Comparison of ENCODE assay signal across 1 cellular context in the genomic region with DNA sequence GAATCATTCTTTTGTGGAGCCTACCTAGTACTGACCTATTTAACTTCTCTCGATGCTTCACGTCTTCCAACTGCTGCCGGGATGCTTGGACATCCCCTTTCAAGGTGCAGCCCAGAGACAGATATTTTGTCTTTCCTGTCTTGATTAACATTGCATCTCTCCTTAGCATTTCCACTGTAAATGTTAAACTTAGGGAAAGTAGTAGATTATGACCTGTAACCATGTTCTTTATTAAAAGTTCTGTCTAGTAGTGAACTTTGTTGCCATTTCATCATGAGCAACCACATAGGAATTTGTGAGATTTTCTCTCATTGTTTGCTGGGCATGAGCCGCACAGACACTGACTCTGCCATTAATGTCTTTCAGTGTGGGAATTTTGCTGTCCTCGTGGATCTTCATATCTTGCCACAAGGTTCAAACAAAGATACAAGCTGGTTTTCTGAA.
TF ChIP-seq lines count a peak whose summit lies in the region.

No MANE protein-coding gene starts in this region.

TF ChIP-seq in HepG2, 621 proteins besides CTCF, POLR2A, EP300 and RAD21 (continued from another document and continues in another):
- TF ChIP-seq, protein P1, sequence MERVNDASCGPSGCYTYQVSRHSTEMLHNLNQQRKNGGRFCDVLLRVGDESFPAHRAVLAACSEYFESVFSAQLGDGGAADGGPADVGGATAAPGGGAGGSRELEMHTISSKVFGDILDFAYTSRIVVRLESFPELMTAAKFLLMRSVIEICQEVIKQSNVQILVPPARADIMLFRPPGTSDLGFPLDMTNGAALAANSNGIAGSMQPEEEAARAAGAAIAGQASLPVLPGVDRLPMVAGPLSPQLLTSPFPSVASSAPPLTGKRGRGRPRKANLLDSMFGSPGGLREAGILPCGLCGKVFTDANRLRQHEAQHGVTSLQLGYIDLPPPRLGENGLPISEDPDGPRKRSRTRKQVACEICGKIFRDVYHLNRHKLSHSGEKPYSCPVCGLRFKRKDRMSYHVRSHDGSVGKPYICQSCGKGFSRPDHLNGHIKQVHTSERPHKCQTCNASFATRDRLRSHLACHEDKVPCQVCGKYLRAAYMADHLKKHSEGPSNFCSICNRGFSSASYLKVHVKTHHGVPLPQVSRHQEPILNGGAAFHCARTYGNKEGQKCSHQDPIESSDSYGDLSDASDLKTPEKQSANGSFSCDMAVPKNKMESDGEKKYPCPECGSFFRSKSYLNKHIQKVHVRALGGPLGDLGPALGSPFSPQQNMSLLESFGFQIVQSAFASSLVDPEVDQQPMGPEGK (CRISPR knock-in tag; IDR thresholded peaks at IDR 0.05) = no peak
- no peak for TF ChIP-seq ATM (IDR thresholded peaks at IDR 0.05; ENCODE audit: borderline replicate concordance)
- TF ChIP-seq BORCS8-MEF2B (CRISPR knock-in tag; IDR thresholded peaks at IDR 0.05) = no peak
- no peak for TF ChIP-seq CENPX (CRISPR knock-in tag; IDR thresholded peaks at IDR 0.05)
- no peak for TF ChIP-seq ZNF816 (CRISPR knock-in tag; IDR thresholded peaks at IDR 0.05; ENCODE audit: borderline replicate concordance)
- TF ChIP-seq, protein P2, sequence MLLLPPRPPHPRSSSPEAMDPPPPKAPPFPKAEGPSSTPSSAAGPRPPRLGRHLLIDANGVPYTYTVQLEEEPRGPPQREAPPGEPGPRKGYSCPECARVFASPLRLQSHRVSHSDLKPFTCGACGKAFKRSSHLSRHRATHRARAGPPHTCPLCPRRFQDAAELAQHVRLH (CRISPR knock-in tag; IDR thresholded peaks at IDR 0.05; ENCODE audit: borderline replicate concordance, low read depth) = no peak
- no peak; the same call in 1 of the 2 replicates for TF ChIP-seq CREM (IDR thresholded peaks at IDR 0.05)
- TF ChIP-seq CREM (CRISPR knock-in tag; IDR thresholded peaks at IDR 0.05) = no peak
- TF ChIP-seq KLF9 (CRISPR knock-in tag; IDR thresholded peaks at IDR 0.05; ENCODE audit: low read depth) = no peak
- no peak for TF ChIP-seq CENPT (CRISPR knock-in tag; IDR thresholded peaks at IDR 0.05; ENCODE audit: low read depth)
- peak; percentile 63; the same call in 1 of the 3 replicates for TF ChIP-seq MXI1 (IDR thresholded peaks at IDR 0.05; ENCODE audit: borderline replicate concordance, low read depth, low read length)
- TF ChIP-seq ADNP (CRISPR knock-in tag; IDR thresholded peaks at IDR 0.05) = no peak
- no peak for TF ChIP-seq ZNF3 (CRISPR knock-in tag; IDR thresholded peaks at IDR 0.05)
- no peak for TF ChIP-seq GABPA (IDR thresholded peaks at IDR 0.05; ENCODE audit: low read depth, low read length)
- peak; percentile 29; the same call in 1 of the 2 replicates for TF ChIP-seq GABPA (CRISPR knock-in tag; IDR thresholded peaks at IDR 0.05; ENCODE audit: low read depth)
- TF ChIP-seq TP53 (CRISPR knock-in tag; conservative IDR thresholded peaks at IDR 0.05) = no peak
- TF ChIP-seq IKZF4 (CRISPR knock-in tag; IDR thresholded peaks at IDR 0.05; ENCODE audit: borderline replicate concordance, low read depth, not compliant biosample characterization) = no peak
- TF ChIP-seq CBX1 (IDR thresholded peaks at IDR 0.05; ENCODE audit: low read depth) = no peak
- no peak for TF ChIP-seq ZBTB1 (CRISPR knock-in tag; IDR thresholded peaks at IDR 0.05; ENCODE audit: borderline replicate concordance)
- no peak for TF ChIP-seq SUZ12 (IDR thresholded peaks at IDR 0.05; ENCODE audit: low read depth, low read length)
- no peak for TF ChIP-seq ZNF549 (CRISPR knock-in tag; IDR thresholded peaks at IDR 0.05)
- no peak for TF ChIP-seq SNAI1 (CRISPR knock-in tag; IDR thresholded peaks at IDR 0.05; ENCODE audit: borderline replicate concordance)
- TF ChIP-seq, protein P3, sequence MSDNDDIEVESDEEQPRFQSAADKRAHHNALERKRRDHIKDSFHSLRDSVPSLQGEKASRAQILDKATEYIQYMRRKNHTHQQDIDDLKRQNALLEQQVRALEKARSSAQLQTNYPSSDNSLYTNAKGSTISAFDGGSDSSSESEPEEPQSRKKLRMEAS (IDR thresholded peaks at IDR 0.05) = peak; percentile 81; the same call in 1 of the 2 replicates
- TF ChIP-seq, protein P4, sequence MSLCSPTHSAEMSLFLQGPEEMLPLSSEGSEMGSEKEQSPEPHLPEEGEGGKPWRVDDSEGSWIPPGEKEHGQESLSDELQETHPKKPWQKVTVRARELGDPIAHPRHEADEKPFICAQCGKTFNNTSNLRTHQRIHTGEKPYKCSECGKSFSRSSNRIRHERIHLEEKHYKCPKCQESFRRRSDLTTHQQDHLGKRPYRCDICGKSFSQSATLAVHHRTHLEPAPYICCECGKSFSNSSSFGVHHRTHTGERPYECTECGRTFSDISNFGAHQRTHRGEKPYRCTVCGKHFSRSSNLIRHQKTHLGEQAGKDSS (CRISPR knock-in tag; IDR thresholded peaks at IDR 0.05; ENCODE audit: borderline replicate concordance, low read depth) = no peak
- TF ChIP-seq SYNCRIP (IDR thresholded peaks at IDR 0.05; ENCODE audit: insufficient read depth, low read depth, low read length) = no peak
- TF ChIP-seq, protein P5, sequence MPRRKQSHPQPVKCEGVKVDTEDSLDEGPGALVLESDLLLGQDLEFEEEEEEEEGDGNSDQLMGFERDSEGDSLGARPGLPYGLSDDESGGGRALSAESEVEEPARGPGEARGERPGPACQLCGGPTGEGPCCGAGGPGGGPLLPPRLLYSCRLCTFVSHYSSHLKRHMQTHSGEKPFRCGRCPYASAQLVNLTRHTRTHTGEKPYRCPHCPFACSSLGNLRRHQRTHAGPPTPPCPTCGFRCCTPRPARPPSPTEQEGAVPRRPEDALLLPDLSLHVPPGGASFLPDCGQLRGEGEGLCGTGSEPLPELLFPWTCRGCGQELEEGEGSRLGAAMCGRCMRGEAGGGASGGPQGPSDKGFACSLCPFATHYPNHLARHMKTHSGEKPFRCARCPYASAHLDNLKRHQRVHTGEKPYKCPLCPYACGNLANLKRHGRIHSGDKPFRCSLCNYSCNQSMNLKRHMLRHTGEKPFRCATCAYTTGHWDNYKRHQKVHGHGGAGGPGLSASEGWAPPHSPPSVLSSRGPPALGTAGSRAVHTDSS (CRISPR knock-in tag; conservative IDR thresholded peaks at IDR 0.05) = no peak
- no peak for TF ChIP-seq ZNF263 (CRISPR knock-in tag; IDR thresholded peaks at IDR 0.05)
- TF ChIP-seq ARHGAP35 (CRISPR knock-in tag; IDR thresholded peaks at IDR 0.05; ENCODE audit: borderline replicate concordance) = no peak
- no peak for TF ChIP-seq AGO1 (IDR thresholded peaks at IDR 0.05; ENCODE audit: low read depth, low read length, poor library complexity, severe bottlenecking)
- TF ChIP-seq ZSCAN21 (CRISPR knock-in tag; IDR thresholded peaks at IDR 0.05; ENCODE audit: borderline replicate concordance) = no peak
- no peak for TF ChIP-seq TCF12 (IDR thresholded peaks at IDR 0.05)
- no peak for TF ChIP-seq TCF12 (CRISPR knock-in tag; IDR thresholded peaks at IDR 0.05)
- TF ChIP-seq, protein P6, sequence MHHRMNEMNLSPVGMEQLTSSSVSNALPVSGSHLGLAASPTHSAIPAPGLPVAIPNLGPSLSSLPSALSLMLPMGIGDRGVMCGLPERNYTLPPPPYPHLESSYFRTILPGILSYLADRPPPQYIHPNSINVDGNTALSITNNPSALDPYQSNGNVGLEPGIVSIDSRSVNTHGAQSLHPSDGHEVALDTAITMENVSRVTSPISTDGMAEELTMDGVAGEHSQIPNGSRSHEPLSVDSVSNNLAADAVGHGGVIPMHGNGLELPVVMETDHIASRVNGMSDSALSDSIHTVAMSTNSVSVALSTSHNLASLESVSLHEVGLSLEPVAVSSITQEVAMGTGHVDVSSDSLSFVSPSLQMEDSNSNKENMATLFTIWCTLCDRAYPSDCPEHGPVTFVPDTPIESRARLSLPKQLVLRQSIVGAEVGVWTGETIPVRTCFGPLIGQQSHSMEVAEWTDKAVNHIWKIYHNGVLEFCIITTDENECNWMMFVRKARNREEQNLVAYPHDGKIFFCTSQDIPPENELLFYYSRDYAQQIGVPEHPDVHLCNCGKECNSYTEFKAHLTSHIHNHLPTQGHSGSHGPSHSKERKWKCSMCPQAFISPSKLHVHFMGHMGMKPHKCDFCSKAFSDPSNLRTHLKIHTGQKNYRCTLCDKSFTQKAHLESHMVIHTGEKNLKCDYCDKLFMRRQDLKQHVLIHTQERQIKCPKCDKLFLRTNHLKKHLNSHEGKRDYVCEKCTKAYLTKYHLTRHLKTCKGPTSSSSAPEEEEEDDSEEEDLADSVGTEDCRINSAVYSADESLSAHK (CRISPR knock-in tag; IDR thresholded peaks at IDR 0.05; ENCODE audit: borderline replicate concordance) = no peak
- TF ChIP-seq ZNF672 (CRISPR knock-in tag; IDR thresholded peaks at IDR 0.05) = no peak
- no peak for TF ChIP-seq ZNF558 (CRISPR knock-in tag; IDR thresholded peaks at IDR 0.05; ENCODE audit: borderline replicate concordance)
- TF ChIP-seq, protein P7, sequence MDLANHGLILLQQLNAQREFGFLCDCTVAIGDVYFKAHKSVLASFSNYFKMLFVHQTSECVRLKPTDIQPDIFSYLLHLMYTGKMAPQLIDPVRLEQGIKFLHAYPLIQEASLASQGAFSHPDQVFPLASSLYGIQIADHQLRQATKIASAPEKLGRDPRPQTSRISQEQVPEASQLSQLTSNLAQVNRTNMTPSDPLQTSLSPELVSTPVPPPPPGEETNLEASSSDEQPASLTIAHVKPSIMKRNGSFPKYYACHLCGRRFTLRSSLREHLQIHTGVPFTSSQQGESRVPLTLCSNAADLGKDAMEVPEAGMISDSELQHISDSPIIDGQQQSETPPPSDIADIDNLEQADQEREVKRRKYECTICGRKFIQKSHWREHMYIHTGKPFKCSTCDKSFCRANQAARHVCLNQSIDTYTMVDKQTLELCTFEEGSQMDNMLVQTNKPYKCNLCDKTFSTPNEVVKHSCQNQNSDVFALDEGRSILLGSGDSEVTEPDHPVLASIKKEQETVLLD (CRISPR knock-in tag; IDR thresholded peaks at IDR 0.05; ENCODE audit: low read depth) = no peak
- TF ChIP-seq, protein P8, sequence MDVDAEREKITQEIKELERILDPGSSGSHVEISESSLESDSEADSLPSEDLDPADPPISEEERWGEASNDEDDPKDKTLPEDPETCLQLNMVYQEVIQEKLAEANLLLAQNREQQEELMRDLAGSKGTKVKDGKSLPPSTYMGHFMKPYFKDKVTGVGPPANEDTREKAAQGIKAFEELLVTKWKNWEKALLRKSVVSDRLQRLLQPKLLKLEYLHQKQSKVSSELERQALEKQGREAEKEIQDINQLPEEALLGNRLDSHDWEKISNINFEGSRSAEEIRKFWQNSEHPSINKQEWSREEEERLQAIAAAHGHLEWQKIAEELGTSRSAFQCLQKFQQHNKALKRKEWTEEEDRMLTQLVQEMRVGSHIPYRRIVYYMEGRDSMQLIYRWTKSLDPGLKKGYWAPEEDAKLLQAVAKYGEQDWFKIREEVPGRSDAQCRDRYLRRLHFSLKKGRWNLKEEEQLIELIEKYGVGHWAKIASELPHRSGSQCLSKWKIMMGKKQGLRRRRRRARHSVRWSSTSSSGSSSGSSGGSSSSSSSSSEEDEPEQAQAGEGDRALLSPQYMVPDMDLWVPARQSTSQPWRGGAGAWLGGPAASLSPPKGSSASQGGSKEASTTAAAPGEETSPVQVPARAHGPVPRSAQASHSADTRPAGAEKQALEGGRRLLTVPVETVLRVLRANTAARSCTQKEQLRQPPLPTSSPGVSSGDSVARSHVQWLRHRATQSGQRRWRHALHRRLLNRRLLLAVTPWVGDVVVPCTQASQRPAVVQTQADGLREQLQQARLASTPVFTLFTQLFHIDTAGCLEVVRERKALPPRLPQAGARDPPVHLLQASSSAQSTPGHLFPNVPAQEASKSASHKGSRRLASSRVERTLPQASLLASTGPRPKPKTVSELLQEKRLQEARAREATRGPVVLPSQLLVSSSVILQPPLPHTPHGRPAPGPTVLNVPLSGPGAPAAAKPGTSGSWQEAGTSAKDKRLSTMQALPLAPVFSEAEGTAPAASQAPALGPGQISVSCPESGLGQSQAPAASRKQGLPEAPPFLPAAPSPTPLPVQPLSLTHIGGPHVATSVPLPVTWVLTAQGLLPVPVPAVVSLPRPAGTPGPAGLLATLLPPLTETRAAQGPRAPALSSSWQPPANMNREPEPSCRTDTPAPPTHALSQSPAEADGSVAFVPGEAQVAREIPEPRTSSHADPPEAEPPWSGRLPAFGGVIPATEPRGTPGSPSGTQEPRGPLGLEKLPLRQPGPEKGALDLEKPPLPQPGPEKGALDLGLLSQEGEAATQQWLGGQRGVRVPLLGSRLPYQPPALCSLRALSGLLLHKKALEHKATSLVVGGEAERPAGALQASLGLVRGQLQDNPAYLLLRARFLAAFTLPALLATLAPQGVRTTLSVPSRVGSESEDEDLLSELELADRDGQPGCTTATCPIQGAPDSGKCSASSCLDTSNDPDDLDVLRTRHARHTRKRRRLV (CRISPR knock-in tag; IDR thresholded peaks at IDR 0.05) = no peak
- TF ChIP-seq KMT2A (CRISPR knock-in tag; IDR thresholded peaks at IDR 0.05) = no peak
- peak; percentile 13; the same call in 1 of the 2 replicates for TF ChIP-seq STAG1 (CRISPR knock-in tag; IDR thresholded peaks at IDR 0.05)
- TF ChIP-seq ZNF670 (CRISPR knock-in tag; IDR thresholded peaks at IDR 0.05; ENCODE audit: borderline replicate concordance) = no peak
- TF ChIP-seq, protein P9, sequence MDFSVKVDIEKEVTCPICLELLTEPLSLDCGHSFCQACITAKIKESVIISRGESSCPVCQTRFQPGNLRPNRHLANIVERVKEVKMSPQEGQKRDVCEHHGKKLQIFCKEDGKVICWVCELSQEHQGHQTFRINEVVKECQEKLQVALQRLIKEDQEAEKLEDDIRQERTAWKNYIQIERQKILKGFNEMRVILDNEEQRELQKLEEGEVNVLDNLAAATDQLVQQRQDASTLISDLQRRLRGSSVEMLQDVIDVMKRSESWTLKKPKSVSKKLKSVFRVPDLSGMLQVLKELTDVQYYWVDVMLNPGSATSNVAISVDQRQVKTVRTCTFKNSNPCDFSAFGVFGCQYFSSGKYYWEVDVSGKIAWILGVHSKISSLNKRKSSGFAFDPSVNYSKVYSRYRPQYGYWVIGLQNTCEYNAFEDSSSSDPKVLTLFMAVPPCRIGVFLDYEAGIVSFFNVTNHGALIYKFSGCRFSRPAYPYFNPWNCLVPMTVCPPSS (IDR thresholded peaks at IDR 0.05) = no peak
- TF ChIP-seq POLR2AphosphoS5 (IDR thresholded peaks at IDR 0.05; ENCODE audit: low read depth, low read length) = no peak
- TF ChIP-seq STAT5B (CRISPR knock-in tag; IDR thresholded peaks at IDR 0.05) = no peak
- TF ChIP-seq, protein P10, sequence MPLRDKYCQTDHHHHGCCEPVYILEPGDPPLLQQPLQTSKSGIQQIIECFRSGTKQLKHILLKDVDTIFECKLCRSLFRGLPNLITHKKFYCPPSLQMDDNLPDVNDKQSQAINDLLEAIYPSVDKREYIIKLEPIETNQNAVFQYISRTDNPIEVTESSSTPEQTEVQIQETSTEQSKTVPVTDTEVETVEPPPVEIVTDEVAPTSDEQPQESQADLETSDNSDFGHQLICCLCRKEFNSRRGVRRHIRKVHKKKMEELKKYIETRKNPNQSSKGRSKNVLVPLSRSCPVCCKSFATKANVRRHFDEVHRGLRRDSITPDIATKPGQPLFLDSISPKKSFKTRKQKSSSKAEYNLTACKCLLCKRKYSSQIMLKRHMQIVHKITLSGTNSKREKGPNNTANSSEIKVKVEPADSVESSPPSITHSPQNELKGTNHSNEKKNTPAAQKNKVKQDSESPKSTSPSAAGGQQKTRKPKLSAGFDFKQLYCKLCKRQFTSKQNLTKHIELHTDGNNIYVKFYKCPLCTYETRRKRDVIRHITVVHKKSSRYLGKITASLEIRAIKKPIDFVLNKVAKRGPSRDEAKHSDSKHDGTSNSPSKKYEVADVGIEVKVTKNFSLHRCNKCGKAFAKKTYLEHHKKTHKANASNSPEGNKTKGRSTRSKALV (CRISPR knock-in tag; IDR thresholded peaks at IDR 0.05) = no peak
- TF ChIP-seq, protein P11, sequence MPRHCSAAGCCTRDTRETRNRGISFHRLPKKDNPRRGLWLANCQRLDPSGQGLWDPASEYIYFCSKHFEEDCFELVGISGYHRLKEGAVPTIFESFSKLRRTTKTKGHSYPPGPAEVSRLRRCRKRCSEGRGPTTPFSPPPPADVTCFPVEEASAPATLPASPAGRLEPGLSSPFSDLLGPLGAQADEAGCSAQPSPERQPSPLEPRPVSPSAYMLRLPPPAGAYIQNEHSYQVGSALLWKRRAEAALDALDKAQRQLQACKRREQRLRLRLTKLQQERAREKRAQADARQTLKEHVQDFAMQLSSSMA (CRISPR knock-in tag; IDR thresholded peaks at IDR 0.05) = no peak
- TF ChIP-seq NFKBIZ (CRISPR knock-in tag; IDR thresholded peaks at IDR 0.05) = no peak
